16 cellular contexts compared by ENCODE assay signal in genomic region chr7:99490878-99491277, GRCh38. TPM values are rescaled to one million over a fixed set of nuclear protein-coding genes. Genes with fewer than 3 reads are reported as not detected.
DNase-seq lines count a peak whose midpoint lies in the region; ATAC-seq and TF ChIP-seq lines count a peak whose summit lies in the region.
"Had no signal": no experiment of that assay in that cellular context is flagged by ENCODE, and none has a peak within 500 bp of the region (broad histone marks: within the 10 kb centered on the region; RNA-seq: fewer than 3 reads in every experiment).

No MANE protein-coding gene starts in this region.

- H3K27me3 Mint-ChIP-seq in activated naive CD4-positive, alpha-beta T cell treated with anti-CD3 and anti-CD28 coated beads for 36 hours (ENCODE audit: low read depth): no peaks in the 10 kb centered on the region
- no peaks in the 10 kb centered on the region for H3K27me3 Mint-ChIP-seq in GM23338 (ENCODE audit: insufficient read depth, low read depth, poor library complexity)
- H3K27me3 Mint-ChIP-seq in WTC11 (ENCODE audit: low read depth): no peaks in the 10 kb centered on the region
- no peaks in the 10 kb centered on the region for H3K27me3 Mint-ChIP-seq in naive thymus-derived CD4-positive, alpha-beta T cell
- H3K27me3 Mint-ChIP-seq in glutamatergic neuron (ENCODE audit: unreplicated experiment): no peaks in the 10 kb centered on the region
- H3K27me3 Mint-ChIP-seq: IgD-negative memory B cell had no signal

- H3K4me3 Mint-ChIP-seq in activated naive CD4-positive, alpha-beta T cell treated with anti-CD3 and anti-CD28 coated beads for 36 hours: no peak overlapping the region
- H3K4me3 Mint-ChIP-seq in GM23338 (no peak overlapping the region), WTC11 (no peak overlapping the region), glutamatergic neuron (ENCODE audit: unreplicated experiment) (no peak overlapping the region)
- no peak overlapping the region for H3K4me3 Mint-ChIP-seq in naive thymus-derived CD4-positive, alpha-beta T cell
- H3K4me3 Mint-ChIP-seq: CD14-positive monocyte, IgD-negative memory B cell had no signal

- peaks cover 6 to 21% (median 15%) of the 10 kb centered on the region in 3 experiments for H3K9me3 ChIP-seq in naive thymus-derived CD4-positive, alpha-beta T cell (ENCODE audit: control insufficient read depth in 2 of 3, low read length in 3 of 3)

- peaks cover 18% of the 10 kb centered on the region for H3K9me3 Mint-ChIP-seq in activated naive CD4-positive, alpha-beta T cell treated with anti-CD3 and anti-CD28 coated beads for 36 hours
- peaks cover 31% of the 10 kb centered on the region for H3K9me3 Mint-ChIP-seq in GM23338
- H3K9me3 Mint-ChIP-seq in WTC11: peaks cover 18% of the 10 kb centered on the region
- peaks cover 0 to 30% (median 19%) of the 10 kb centered on the region in 11 donors for H3K9me3 Mint-ChIP-seq in naive thymus-derived CD4-positive, alpha-beta T cell
- peaks cover 6% of the 10 kb centered on the region for H3K9me3 Mint-ChIP-seq in glutamatergic neuron (ENCODE audit: unreplicated experiment)

- no peaks in the 10 kb centered on the region for H3K4me1 ChIP-seq in GM23338 (ENCODE audit: insufficient read depth)
- H3K4me1 ChIP-seq in naive thymus-derived CD4-positive, alpha-beta T cell (ENCODE audit: control insufficient read depth in 2 of 2, insufficient read depth in 2 of 2, low read length in 2 of 2): no peaks in the 10 kb centered on the region

- H2AFZ ChIP-seq in GM23338: no peak overlapping the region

- POLR2A ChIA-PET in WTC11 (lab: Charles Lee): no interaction called here
- POLR2A ChIA-PET in naive thymus-derived CD4-positive, alpha-beta T cell (lab: Charles Lee): interaction anchor here (0.7 to 1.3 kb wide), 3 partner anchors 9 to 40 kb away, joined by 3 to 4 read pairs (median 3); partner anchors contain the start of gene ZKSCAN5

- H3K4me1 Mint-ChIP-seq in activated naive CD4-positive, alpha-beta T cell treated with anti-CD3 and anti-CD28 coated beads for 36 hours (ENCODE audit: low read depth): no peaks in the 10 kb centered on the region
- H3K4me1 Mint-ChIP-seq in GM23338 (no peaks in the 10 kb centered on the region), WTC11 (no peaks in the 10 kb centered on the region), glutamatergic neuron (ENCODE audit: low read depth, unreplicated experiment) (no peaks in the 10 kb centered on the region)
- H3K4me1 Mint-ChIP-seq in naive thymus-derived CD4-positive, alpha-beta T cell: peaks cover 0 to 5% (median 0%) of the 10 kb centered on the region in 7 donors
- H3K4me1 Mint-ChIP-seq: CD14-positive monocyte had no signal

- H4K20me1 ChIP-seq in GM23338 (replicated peaks; ENCODE audit: insufficient read depth): no peaks in the 10 kb centered on the region

- no peak overlapping the region for H3K4me2 ChIP-seq in GM23338

- ATAC-seq in GM23338: peak; percentile 77
- ATAC-seq in WTC11: peak; percentile 76
- ATAC-seq in naive thymus-derived CD4-positive, alpha-beta T cell: peak; percentile 20
- no peak for ATAC-seq in GM21737 (IDR thresholded peaks at IDR 0.05; ENCODE audit: unreplicated experiment)

- peak; percentile 18 to 24; a peak in 3 of 4 replicates for TF ChIP-seq CTCF in GM23338 (conservative IDR thresholded peaks at IDR 0.05; ENCODE audit: low read depth in 2 of 2)
- TF ChIP-seq CTCF in WTC11 (IDR thresholded peaks at IDR 0.05): no peak
- TF ChIP-seq CTCF in glutamatergic neuron (IDR thresholded peaks at IDR 0.05; ENCODE audit: partially characterized antibody, unreplicated experiment): no peak

- H3K4me3 ChIP-seq in GM23338: no peak overlapping the region
- H3K4me3 ChIP-seq in naive thymus-derived CD4-positive, alpha-beta T cell (ENCODE audit: low read length): no peak overlapping the region

- H3K36me3 ChIP-seq in GM23338 (ENCODE audit: insufficient read depth): peaks cover 25% of the 10 kb centered on the region
- H3K36me3 ChIP-seq in naive thymus-derived CD4-positive, alpha-beta T cell (ENCODE audit: control insufficient read depth in 2 of 3, insufficient read depth in 3 of 3, low read length in 3 of 3): peaks cover 16 to 42% (median 20%) of the 10 kb centered on the region in 3 experiments

- peaks cover 64% of the 10 kb centered on the region for H3K36me3 Mint-ChIP-seq in activated naive CD4-positive, alpha-beta T cell treated with anti-CD3 and anti-CD28 coated beads for 36 hours (ENCODE audit: low read depth)
- H3K36me3 Mint-ChIP-seq in GM23338 (ENCODE audit: low read depth): peaks cover 53% of the 10 kb centered on the region
- peaks cover 35% of the 10 kb centered on the region for H3K36me3 Mint-ChIP-seq in WTC11
- peaks cover 16 to 81% (median 43%) of the 10 kb centered on the region in 5 donors for H3K36me3 Mint-ChIP-seq in naive thymus-derived CD4-positive, alpha-beta T cell
- H3K36me3 Mint-ChIP-seq in glutamatergic neuron (ENCODE audit: unreplicated experiment): peaks cover 18% of the 10 kb centered on the region

- no peak for DNase-seq in activated naive CD4-positive, alpha-beta T cell treated with anti-CD3 and anti-CD28 coated beads for 36 hours
- DNase-seq in activated naive CD4-positive, alpha-beta T cell treated with Interleukin-2 at 50 U/mL for 16 hours: no peak
- no peak for DNase-seq in GM23338 (ENCODE audit: low spot score)
- no peak for DNase-seq in WTC11 (ENCODE audit: low spot score)
- DNase-seq in naive thymus-derived CD4-positive, alpha-beta T cell: no peak
- no peak for DNase-seq in glutamatergic neuron
- DNase-seq in stimulated activated CD8-positive, alpha-beta memory T cell treated with anti-CD3 and anti-CD28 coated beads, Interleukin-4, amount 100 ng/mL, for 48 hours: no peak
- DNase-seq: DMS79, H7, NCI-H1048, NCI-H1694, NCI-H510A treated with DMSO at 0.1 percent for 48 hours, SHP77 had no signal

- intact Hi-C loops in activated naive CD4-positive, alpha-beta T cell treated with anti-CD3 and anti-CD28 coated beads for 36 hours (cut with micrococcal nuclease): no loop called here
- intact Hi-C loops in naive thymus-derived CD4-positive, alpha-beta T cell (cut with micrococcal nuclease): no loop called here

- 0 out of 2 replicates have a peak overlapping the region, but pooled peaks have one; percentile 15 for H3K27ac ChIP-seq in GM23338 (ENCODE audit: low read depth)
- no peak overlapping the region for H3K27ac ChIP-seq in naive thymus-derived CD4-positive, alpha-beta T cell (ENCODE audit: low read depth, low read length)

- H3F3A ChIP-seq in GM23338 (replicated peaks; ENCODE audit: low read depth): peaks cover 10% of the 10 kb centered on the region

- H3K79me2 ChIP-seq in GM23338 (replicated peaks; ENCODE audit: insufficient read depth): peaks cover 7% of the 10 kb centered on the region

- CTCF ChIA-PET in activated naive CD4-positive, alpha-beta T cell treated with anti-CD3 and anti-CD28 coated beads for 36 hours (lab: Charles Lee): no interaction called here
- CTCF ChIA-PET in WTC11 (lab: Charles Lee): interaction anchor here (1.1 to 1.4 kb wide), 2 partner anchors 15 to 45 kb away, joined by 3 to 8 read pairs; no protein-coding TSS in a partner anchor
- CTCF ChIA-PET in naive thymus-derived CD4-positive, alpha-beta T cell (lab: Charles Lee): no interaction called here

- H3K27ac Mint-ChIP-seq in activated naive CD4-positive, alpha-beta T cell treated with anti-CD3 and anti-CD28 coated beads for 36 hours: peak overlapping the region; percentile 8
- H3K27ac Mint-ChIP-seq in GM23338 (no peak overlapping the region), WTC11 (no peak overlapping the region), glutamatergic neuron (ENCODE audit: unreplicated experiment) (no peak overlapping the region)
- no peak overlapping the region for H3K27ac Mint-ChIP-seq in naive thymus-derived CD4-positive, alpha-beta T cell
- H3K27ac Mint-ChIP-seq: IgD-negative memory B cell had no signal

- H3K9me2 ChIP-seq in GM23338 (ENCODE audit: insufficient read depth): no peaks in the 10 kb centered on the region; the same call in 1 of the 2 replicates

- H3K27me3 ChIP-seq in GM23338 (ENCODE audit: insufficient read depth): no peaks in the 10 kb centered on the region
- H3K27me3 ChIP-seq in naive thymus-derived CD4-positive, alpha-beta T cell (ENCODE audit: control insufficient read depth in 2 of 2, insufficient read depth in 2 of 2, low read length in 2 of 2): no peaks in the 10 kb centered on the region

RNA-seq across cellular contexts. Expression of gene ZNF394, which starts 9.2 kb away (rescaled TPM):
- total RNA-seq in activated naive CD4-positive, alpha-beta T cell treated with anti-CD3 and anti-CD28 coated beads for 36 hours: 10 to 100 TPM; 26.5 to 26.6 TPM
- 26.9 and 29.2 TPM in 2 replicates for total RNA-seq in GM23338 (2014; rRNA removed; shearing (Covaris generic))
- polyA plus RNA-seq in GM23338 (2016; fragmentation: Nextera tagmentation; extraction: Ambion mirVana): 11.4 and 12.6 TPM in 2 replicates
- total RNA-seq in WTC11 (2021) (23.0 to 24.0 TPM (median 23.1 TPM) in 3 replicates), glutamatergic neuron (ENCODE audit: unreplicated experiment) (19.9 TPM)
- 100 to 1,000 TPM in 2 of 5 experiments, 10 to 100 TPM in 3; 55.2 to 199 (median 98.1) TPM for total RNA-seq in naive thymus-derived CD4-positive, alpha-beta T cell
- polyA plus RNA-seq in naive thymus-derived CD4-positive, alpha-beta T cell: 10 to 100 TPM; 68.2 to 93.3 TPM

RNA-seq across cellular contexts. Expression of gene ZKSCAN5, which starts 13.6 kb away (rescaled TPM):
- total RNA-seq in activated naive CD4-positive, alpha-beta T cell treated with anti-CD3 and anti-CD28 coated beads for 36 hours: 1 to 10 TPM; 7.2 to 8.0 TPM
- total RNA-seq in GM23338 (2014; rRNA removed; shearing (Covaris generic)): 10.2 and 13.4 TPM in 2 replicates
- 4.6 and 4.9 TPM in 2 replicates for polyA plus RNA-seq in GM23338 (2016; fragmentation: Nextera tagmentation; extraction: Ambion mirVana)
- total RNA-seq in WTC11 (2021) (14.5 to 15.7 TPM (median 15.5 TPM) in 3 replicates), glutamatergic neuron (ENCODE audit: unreplicated experiment) (18.7 TPM)
- total RNA-seq in naive thymus-derived CD4-positive, alpha-beta T cell: 10 to 100 TPM in 1 of 5 experiments, 1 to 10 TPM in 4; 4.7 to 11.0 (median 8.3) TPM
- 1 to 10 TPM; 4.1 to 8.1 TPM for polyA plus RNA-seq in naive thymus-derived CD4-positive, alpha-beta T cell

RNA-seq across cellular contexts. Expression of gene ZNF789, which starts 18.2 kb away (rescaled TPM):
- 1 to 10 TPM; 8.0 to 9.8 TPM for total RNA-seq in activated naive CD4-positive, alpha-beta T cell treated with anti-CD3 and anti-CD28 coated beads for 36 hours
- 13.8 and 14.2 TPM in 2 replicates for total RNA-seq in GM23338 (2014; rRNA removed; shearing (Covaris generic))
- 9.0 and 11.2 TPM in 2 replicates for polyA plus RNA-seq in GM23338 (2016; fragmentation: Nextera tagmentation; extraction: Ambion mirVana)
- total RNA-seq in WTC11 (2021) (11.7 to 14.0 TPM (median 12.8 TPM) in 3 replicates), glutamatergic neuron (ENCODE audit: unreplicated experiment) (19.5 TPM)
- 10 to 100 TPM; 17.4 to 28.0 (median 27.3) TPM for total RNA-seq in naive thymus-derived CD4-positive, alpha-beta T cell
- 10 to 100 TPM in 1 of 2 donors, 1 to 10 TPM in 1; 9.5 to 10.6 TPM for polyA plus RNA-seq in naive thymus-derived CD4-positive, alpha-beta T cell

RNA-seq across cellular contexts. Expression of gene ATP5MF, which starts 24.9 kb away (rescaled TPM):
- 100 to 1,000 TPM; 423 to 441 TPM for total RNA-seq in activated naive CD4-positive, alpha-beta T cell treated with anti-CD3 and anti-CD28 coated beads for 36 hours
- 1,703 and 1,870 TPM in 2 replicates for total RNA-seq in GM23338 (2014; rRNA removed; shearing (Covaris generic))
- polyA plus RNA-seq in GM23338 (2016; fragmentation: Nextera tagmentation; extraction: Ambion mirVana): 1,770 and 2,005 TPM in 2 replicates
- total RNA-seq in WTC11 (2021) (454 to 480 TPM (median 463 TPM) in 3 replicates), glutamatergic neuron (ENCODE audit: unreplicated experiment) (291 TPM)
- total RNA-seq in naive thymus-derived CD4-positive, alpha-beta T cell: 100 to 1,000 TPM in 3 of 5 experiments, 10 to 100 TPM in 2; 77.8 to 349 (median 126) TPM
- 100 to 1,000 TPM; 345 to 406 TPM for polyA plus RNA-seq in naive thymus-derived CD4-positive, alpha-beta T cell

RNA-seq across cellular contexts. Expression of gene CPSF4, which starts 52.1 kb away (rescaled TPM):
- total RNA-seq in activated naive CD4-positive, alpha-beta T cell treated with anti-CD3 and anti-CD28 coated beads for 36 hours: 10 to 100 TPM; 70.6 to 73.5 TPM
- 88.0 and 93.2 TPM in 2 replicates for total RNA-seq in GM23338 (2014; rRNA removed; shearing (Covaris generic))
- polyA plus RNA-seq in GM23338 (2016; fragmentation: Nextera tagmentation; extraction: Ambion mirVana): 33.4 and 34.3 TPM in 2 replicates
- 79.1 to 109 TPM (median 85.8 TPM) in 3 replicates for total RNA-seq in WTC11 (2021)
- total RNA-seq in naive thymus-derived CD4-positive, alpha-beta T cell: 10 to 100 TPM; 36.3 to 69.4 (median 45.7) TPM
- polyA plus RNA-seq in naive thymus-derived CD4-positive, alpha-beta T cell: 10 to 100 TPM; 22.4 to 28.3 TPM
- 106 TPM for total RNA-seq in glutamatergic neuron (ENCODE audit: unreplicated experiment)

Comparison
In these comparisons a context has a peak if more than half of its experiments do, and no peak if none do; other contexts are left out.
1. CTCF ChIP-seq: peak in GM23338 (2 of 2); none in WTC11 (single experiment) and glutamatergic neuron (single experiment).